ENCODE assay signal across 8 cellular contexts in genomic region chr1:75785320-75785963, GRCh38. TPM values are rescaled to one million over a fixed set of nuclear protein-coding genes. Genes with fewer than 3 reads are reported as not detected.
DNase-seq lines count a peak whose midpoint lies in the region; TF ChIP-seq lines count a peak whose summit lies in the region.

No MANE protein-coding gene starts in this region.

- H2BK15ac ChIP-seq in neuronal stem cell (ENCODE audit: low read length) = no peak overlapping the region

- no peaks in the 10 kb centered on the region for H3K9me3 ChIP-seq in neuronal stem cell (replicated peaks in 1 of 2; ENCODE audit: control insufficient read depth in 2 of 2, insufficient read depth in 1 of 2, low read depth in 1 of 2, low read length in 2 of 2)

- no peak overlapping the region for H3K27ac ChIP-seq in neuronal stem cell (replicated peaks; ENCODE audit: low read length)

- no peak overlapping the region for H3K4ac ChIP-seq in neuronal stem cell (ENCODE audit: low read length)

- H3K23ac ChIP-seq in neuronal stem cell (ENCODE audit: low read depth, low read length, poor library complexity) = no peak overlapping the region

- no peak overlapping the region for H4K91ac ChIP-seq in neuronal stem cell (ENCODE audit: low read depth, low read length, poor library complexity)

- no peak overlapping the region for H2BK120ac ChIP-seq in neuronal stem cell (ENCODE audit: low read depth, low read length)

- no peak for TF ChIP-seq POLR2A in NB4 (IDR thresholded peaks at IDR 0.05; ENCODE audit: extremely low read depth, insufficient read length)

- no peak overlapping the region for H3K18ac ChIP-seq in neuronal stem cell (ENCODE audit: low read length)

- peak overlapping the region; percentile 85 for H2AFZ ChIP-seq in neuronal stem cell (ENCODE audit: low read length)

- H4K8ac ChIP-seq in neuronal stem cell (ENCODE audit: low read depth, low read length) = no peak overlapping the region

- no peak overlapping the region for H2BK12ac ChIP-seq in neuronal stem cell (ENCODE audit: low read length)

- no peak overlapping the region for H3K9ac ChIP-seq in neuronal stem cell (ENCODE audit: low read depth, low read length, poor library complexity)

- H3K27me3 ChIP-seq in H7 (ENCODE audit: control insufficient read depth, insufficient read depth, low read length) (no peaks in the 10 kb centered on the region), neuronal stem cell (ENCODE audit: control insufficient read depth in 3 of 3, insufficient read depth in 3 of 3, low read depth in 1 of 3, low read length in 3 of 3) (no peaks in the 10 kb centered on the region)

- H3K4me1 ChIP-seq in neuronal stem cell (ENCODE audit: control insufficient read depth in 2 of 2, insufficient read depth in 1 of 2, low read depth in 1 of 2, low read length in 2 of 2) = peaks cover 2 to 14% of the 10 kb centered on the region in 2 donors

- H2BK5ac ChIP-seq in neuronal stem cell (ENCODE audit: low read length) = no peak overlapping the region

- no peaks in the 10 kb centered on the region for H3K79me1 ChIP-seq in neuronal stem cell (ENCODE audit: low read depth, low read length)

- H2AK5ac ChIP-seq in neuronal stem cell (ENCODE audit: low read depth, low read length) = no peak overlapping the region

- DNase-seq in H7 (no peak), NB4 (ENCODE audit: low read depth) (no peak), epithelial cell of esophagus (ENCODE audit: low read depth) (no peak), neuronal stem cell (ENCODE audit: low spot score) (no peak)
- DNase-seq in stimulated activated CD4-positive, alpha-beta T cell treated with anti-CD3 and anti-CD28 coated beads, Interleukin-15, amount 100 ng/mL, for 24 hours = no peak
- DNase-seq in effector CD4-positive, alpha-beta T cell = no peak
- no peak for DNase-seq in activated CD4-positive, CD25-positive, alpha-beta regulatory T cell treated with anti-CD3 and anti-CD28 coated beads, Interleukin-2, amount 50 U/mL, for 72 hours

- H3K4me2 ChIP-seq in neuronal stem cell (ENCODE audit: insufficient read depth, low read length, poor library complexity, severe bottlenecking) = peak overlapping the region; percentile 48

- peaks cover 14% of the 10 kb centered on the region for H3K36me3 ChIP-seq in H7 (replicated peaks; ENCODE audit: control insufficient read depth, insufficient read depth, low read length)
- H3K36me3 ChIP-seq in neuronal stem cell (replicated peaks in 1 of 2; ENCODE audit: control insufficient read depth in 2 of 2, insufficient read depth in 2 of 2, low read length in 2 of 2) = peaks cover 2 to 35% of the 10 kb centered on the region in 2 donors

- TF ChIP-seq CTCF in GM12875 (IDR thresholded peaks at IDR 0.05; ENCODE audit: borderline replicate concordance, insufficient read depth, low read depth, low read length) (no peak), NB4 (IDR thresholded peaks at IDR 0.05; ENCODE audit: low read depth, low read length) (no peak), epithelial cell of esophagus (IDR thresholded peaks at IDR 0.05; ENCODE audit: insufficient read depth, low read depth, low read length, missing control alignments) (no peak)

- H3K4me3 ChIP-seq in GM12875 (ENCODE audit: low read depth, low read length) (peak overlapping the region; percentile 86), H7 (ENCODE audit: insufficient read depth, low read depth, low read length) (peak overlapping the region; percentile 76), NB4 (ENCODE audit: low read depth, low read length) (peak overlapping the region; percentile 95), epithelial cell of esophagus (ENCODE audit: low read length) (peak overlapping the region; percentile 96), neuronal stem cell (ENCODE audit: low read length in 2 of 2) (peak overlapping the region; percentile 76 to 78)

- no CpG with 5 or more reads among the region's 8 CpGs for WGBS in neuronal stem cell (ENCODE audit: extremely low coverage in 2 of 2, insufficient read length in 2 of 2, insufficient replicate concordance in 1 of 2), 2 donors

- H3K14ac ChIP-seq in neuronal stem cell (ENCODE audit: low read length) = no peak overlapping the region

RNA-seq across cellular contexts. Expression of gene RABGGTB, which starts 0.6 kb away (rescaled TPM):
- total RNA-seq in H7 (2014; rRNA removed; shearing (Covaris generic)) = 117 and 142 TPM in 2 replicates
- polyA plus RNA-seq in neuronal stem cell (2013, experiment 1 of 2) = 31.5 TPM
- 31.7 TPM for polyA plus RNA-seq in neuronal stem cell (2013, experiment 2 of 2)

RNA-seq across cellular contexts. Expression of gene MSH4, which starts 11.2 kb away (rescaled TPM):
- 0.11 and 0.24 TPM in 2 replicates for total RNA-seq in H7 (2014; rRNA removed; shearing (Covaris generic))
- not detected for polyA plus RNA-seq in neuronal stem cell (2013, experiment 1 of 2)
- polyA plus RNA-seq in neuronal stem cell (2013, experiment 2 of 2) = 0.01 TPM
